35 cellular contexts compared by ENCODE assay signal in the genomic region with DNA sequence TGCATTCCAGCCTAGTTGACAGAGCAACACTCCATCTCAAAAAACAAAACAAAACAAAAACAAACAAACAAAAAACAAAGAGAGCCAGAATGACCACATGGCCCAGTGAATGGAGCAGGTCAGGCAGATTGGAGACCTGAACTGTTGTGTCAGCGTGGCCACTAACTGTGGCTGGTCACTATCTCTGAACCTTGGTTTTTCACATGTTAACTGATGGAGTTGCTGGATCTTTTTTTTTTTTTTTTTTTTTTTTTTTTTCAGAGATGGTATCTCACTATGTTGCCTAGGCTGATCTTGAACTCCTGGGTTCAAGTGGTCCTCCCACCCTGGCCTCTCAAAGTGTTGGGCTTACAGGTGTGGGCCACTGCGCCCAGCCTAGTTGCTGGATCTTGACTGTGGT. TPM values are rescaled to one million over a fixed set of nuclear protein-coding genes. Genes with fewer than 3 reads are reported as not detected.
"Had no signal": no experiment of that assay in that cellular context is flagged by ENCODE, and none has a peak within 500 bp of the region (broad histone marks: within the 10 kb centered on the region; RNA-seq: fewer than 3 reads in every experiment).

No MANE protein-coding gene starts in this region.

- H3K4me3 ChIP-seq: adrenal gland, body of pancreas, breast epithelium had no signal

- H3K27me3 ChIP-seq: adrenal gland, body of pancreas, brain microvascular endothelial cell, breast epithelium had no signal

- H3K4me1 ChIP-seq: body of pancreas, breast epithelium had no signal

- H3K27ac ChIP-seq: adrenal gland, body of pancreas, brain microvascular endothelial cell, breast epithelium had no signal

- H3K27me3 Mint-ChIP-seq: activated B cell treated with CpG ODN at 0.5 μM for 24 hours; activated CD4-positive, alpha-beta memory T cell treated with anti-CD3 and anti-CD28 coated beads for 36 hours; activated CD4-positive, alpha-beta T cell treated with anti-CD3 and anti-CD28 coated beads, Interleukin-2, amount 10 ng/mL, durations not matched to agents 24 days and 14 days; activated CD8-positive, alpha-beta T cell treated with anti-CD3 and anti-CD28 coated beads for 36 hours; activated naive CD8-positive, alpha-beta T cell treated with anti-CD3 and anti-CD28 coated beads for 36 hours; activated T-helper 17 cell treated with anti-CD3 and anti-CD28 coated beads, Interleukin-2, amount 50 U/mL, for 72 hours had no signal

- H3K9me3 ChIP-seq: adrenal gland, body of pancreas, breast epithelium had no signal

- ATAC-seq: activated CD8-positive, alpha-beta T cell treated with anti-CD3 and anti-CD28 coated beads for 36 hours; activated naive CD4-positive, alpha-beta T cell treated with anti-CD3 and anti-CD28 coated beads, Interleukin-2, amount 50 U/mL, for 72 hours; activated T-cell treated with anti-CD3 and anti-CD28 coated beads, Interleukin-2, amount 50 U/mL, for 4 hours; activated T-cell treated with anti-CD3 and anti-CD28 coated beads, Interleukin-2, amount 50 U/mL, for 72 hours; activated T-helper 17 cell treated with anti-CD3 and anti-CD28 coated beads, Interleukin-2, amount 50 U/mL, for 72 hours; body of pancreas had no signal

- H3K27ac Mint-ChIP-seq: activated B cell treated with CpG ODN at 0.5 μM for 24 hours; activated CD4-positive, alpha-beta memory T cell treated with anti-CD3 and anti-CD28 coated beads for 36 hours; activated CD4-positive, alpha-beta T cell treated with anti-CD3 and anti-CD28 coated beads, Interleukin-2, amount 10 ng/mL, durations not matched to agents 24 days and 14 days; activated CD8-positive, alpha-beta T cell treated with anti-CD3 and anti-CD28 coated beads for 36 hours; activated naive CD4-positive, alpha-beta T cell treated with anti-CD3 and anti-CD28 coated beads for 36 hours; activated naive CD4-positive, alpha-beta T cell treated with anti-CD3 and anti-CD28 coated beads, Interleukin-2, amount 50 U/mL, for 72 hours; activated naive CD8-positive, alpha-beta T cell treated with anti-CD3 and anti-CD28 coated beads for 36 hours; activated T-cell treated with anti-CD3 and anti-CD28 coated beads, Interleukin-2, amount 50 U/mL, for 72 hours; activated T-helper 1 cell treated with anti-CD3 and anti-CD28 coated beads, Interleukin-12 subunit alpha, Interleukin-12 subunit beta, Interleukin-2, Interleukin-4 antibody, amounts not matched to agents 30 ng/mL and 10 ng/mL and 1 ng/mL, durations not matched to agents 14 hours and 24 hours and 36 hours; activated T-helper 17 cell treated with anti-CD3 and anti-CD28 coated beads, Interleukin-2, amount 50 U/mL, for 72 hours; T-helper 1 cell treated with Interleukin-12 subunit alpha and Interleukin-12 subunit beta and Interleukin-4 antibody, amounts not matched to agents 30 μg/mL and 1 μg/mL, for 36 hours; T-helper 2 cell treated with Interferon-gamma antibody and Interleukin-4, amounts not matched to agents 5 μg/mL and 100 μg/mL, for 36 hours had no signal

- H3K36me3 Mint-ChIP-seq: activated CD4-positive, alpha-beta memory T cell treated with anti-CD3 and anti-CD28 coated beads for 36 hours; activated naive CD4-positive, alpha-beta T cell treated with anti-CD3 and anti-CD28 coated beads, Interleukin-2, amount 50 U/mL, for 72 hours; activated naive CD8-positive, alpha-beta T cell treated with anti-CD3 and anti-CD28 coated beads for 36 hours had no signal

- FAIRE-seq: astrocyte, TTC549 had no signal

- H3K9me3 Mint-ChIP-seq: activated B cell treated with CpG ODN at 0.5 μM for 24 hours; activated CD4-positive, alpha-beta memory T cell treated with anti-CD3 and anti-CD28 coated beads for 36 hours; activated CD4-positive, alpha-beta T cell treated with anti-CD3 and anti-CD28 coated beads, Interleukin-2, amount 10 ng/mL, durations not matched to agents 24 days and 14 days; activated CD8-positive, alpha-beta T cell treated with anti-CD3 and anti-CD28 coated beads for 36 hours; activated naive CD4-positive, alpha-beta T cell treated with anti-CD3 and anti-CD28 coated beads for 36 hours; activated naive CD4-positive, alpha-beta T cell treated with anti-CD3 and anti-CD28 coated beads, Interleukin-2, amount 50 U/mL, for 72 hours; activated naive CD8-positive, alpha-beta T cell treated with anti-CD3 and anti-CD28 coated beads for 36 hours; activated T-cell treated with anti-CD3 and anti-CD28 coated beads, Interleukin-2, amount 50 U/mL, for 4 hours; activated T-cell treated with anti-CD3 and anti-CD28 coated beads, Interleukin-2, amount 50 U/mL, for 72 hours; activated T-helper 1 cell treated with anti-CD3 and anti-CD28 coated beads, Interleukin-12 subunit alpha, Interleukin-12 subunit beta, Interleukin-2, Interleukin-4 antibody, amounts not matched to agents 30 ng/mL and 10 ng/mL and 1 ng/mL, durations not matched to agents 14 hours and 24 hours and 36 hours; activated T-helper 17 cell treated with anti-CD3 and anti-CD28 coated beads, Interleukin-2, amount 50 U/mL, for 72 hours; T-helper 1 cell treated with Interleukin-12 subunit alpha and Interleukin-12 subunit beta and Interleukin-4 antibody, amounts not matched to agents 30 μg/mL and 1 μg/mL, for 36 hours; T-helper 2 cell treated with Interferon-gamma antibody and Interleukin-4, amounts not matched to agents 5 μg/mL and 100 μg/mL, for 36 hours had no signal

- H3K4me3 Mint-ChIP-seq: activated B cell treated with CpG ODN at 0.5 μM for 24 hours; activated CD4-positive, alpha-beta memory T cell treated with anti-CD3 and anti-CD28 coated beads for 36 hours; activated CD4-positive, alpha-beta T cell treated with anti-CD3 and anti-CD28 coated beads, Interleukin-2, amount 10 ng/mL, durations not matched to agents 24 days and 14 days; activated CD8-positive, alpha-beta T cell treated with anti-CD3 and anti-CD28 coated beads for 36 hours; activated naive CD4-positive, alpha-beta T cell treated with anti-CD3 and anti-CD28 coated beads for 36 hours; activated naive CD8-positive, alpha-beta T cell treated with anti-CD3 and anti-CD28 coated beads for 36 hours; activated T-cell treated with anti-CD3 and anti-CD28 coated beads, Interleukin-2, amount 50 U/mL, for 4 hours; activated T-cell treated with anti-CD3 and anti-CD28 coated beads, Interleukin-2, amount 50 U/mL, for 72 hours; activated T-helper 1 cell treated with anti-CD3 and anti-CD28 coated beads, Interleukin-12 subunit alpha, Interleukin-12 subunit beta, Interleukin-2, Interleukin-4 antibody, amounts not matched to agents 30 ng/mL and 10 ng/mL and 1 ng/mL, durations not matched to agents 14 hours and 24 hours and 36 hours; activated T-helper 17 cell treated with anti-CD3 and anti-CD28 coated beads, Interleukin-2, amount 50 U/mL, for 72 hours; T-helper 1 cell treated with Interleukin-12 subunit alpha and Interleukin-12 subunit beta and Interleukin-4 antibody, amounts not matched to agents 30 μg/mL and 1 μg/mL, for 36 hours; T-helper 2 cell treated with Interferon-gamma antibody and Interleukin-4, amounts not matched to agents 5 μg/mL and 100 μg/mL, for 36 hours had no signal

- DNase-seq: activated B cell treated with CpG ODN at 0.5 μM for 24 hours; activated CD4-positive, alpha-beta memory T cell treated with anti-CD3 and anti-CD28 coated beads for 36 hours; activated CD4-positive, alpha-beta T cell treated with anti-CD3 and anti-CD28 coated beads for 4 hours; activated CD4-positive, alpha-beta T cell treated with anti-CD3 and anti-CD28 coated beads, Interleukin-2, amount 10 ng/mL, durations not matched to agents 24 days and 14 days; activated CD4-positive, alpha-beta T cell treated with anti-CD3 and anti-CD28 coated beads, Interleukin-2, amount 50 U/mL, for 1 hour; activated CD4-positive, alpha-beta T cell treated with anti-CD3 and anti-CD28 coated beads, Interleukin-2, amount 50 U/mL, for 4 hours; activated CD4-positive, CD25-positive, alpha-beta regulatory T cell treated with anti-CD3 and anti-CD28 coated beads, Interleukin-2, amount 50 U/mL, for 72 hours; activated CD8-positive, alpha-beta memory T cell treated with anti-CD3 and anti-CD28 coated beads, Interleukin-2, amount 50 U/mL, for 4 hours; activated CD8-positive, alpha-beta T cell treated with anti-CD3 and anti-CD28 coated beads for 36 hours; activated effector memory CD4-positive, alpha-beta T cell treated with anti-CD3 and anti-CD28 coated beads, Interleukin-2, amount 50 U/mL, for 16 hours; activated gamma-delta T cell treated with Interleukin-2 at 50 U/mL for 16 hours; activated naive CD4-positive, alpha-beta T cell; activated naive CD4-positive, alpha-beta T cell treated with anti-CD3 and anti-CD28 coated beads for 36 hours; activated naive CD4-positive, alpha-beta T cell treated with anti-CD3 and anti-CD28 coated beads, Interleukin-2, amount 50 U/mL, for 16 hours; activated naive CD8-positive, alpha-beta T cell treated with anti-CD3 and anti-CD28 coated beads for 36 hours; activated T-cell treated with anti-CD3 and anti-CD28 coated beads for 4 hours; activated T-cell treated with anti-CD3 and anti-CD28 coated beads, Interleukin-2, amount 50 U/mL, for 1 hour; activated T-cell treated with anti-CD3 and anti-CD28 coated beads, Interleukin-2, amount 50 U/mL, for 4 hours; activated T-cell treated with anti-CD3 and anti-CD28 coated beads, Interleukin-2, amount 50 U/mL, for 72 hours; adrenal gland; amniotic stem cell; aorta; body of pancreas; brain microvascular endothelial cell; central memory CD4-positive, alpha-beta T cell; T-helper 2 cell; T-helper 9 cell had no signal

- H3K4me1 Mint-ChIP-seq: activated CD4-positive, alpha-beta T cell treated with anti-CD3 and anti-CD28 coated beads, Interleukin-2, amount 10 ng/mL, durations not matched to agents 24 days and 14 days; activated naive CD8-positive, alpha-beta T cell treated with anti-CD3 and anti-CD28 coated beads for 36 hours; activated T-helper 17 cell treated with anti-CD3 and anti-CD28 coated beads, Interleukin-2, amount 50 U/mL, for 72 hours had no signal

- H3K36me3 ChIP-seq: adrenal gland, brain microvascular endothelial cell, breast epithelium had no signal

RNA-seq across cellular contexts. Expression of a gene that starts 31.8 kb away (rescaled TPM):
- total RNA-seq: activated naive CD4-positive, alpha-beta T cell treated with anti-CD3 and anti-CD28 coated beads for 36 hours had no signal
- polyA plus RNA-seq: aorta had no signal
